ENCODE assay signal across 14 cellular contexts in the genomic region with DNA sequence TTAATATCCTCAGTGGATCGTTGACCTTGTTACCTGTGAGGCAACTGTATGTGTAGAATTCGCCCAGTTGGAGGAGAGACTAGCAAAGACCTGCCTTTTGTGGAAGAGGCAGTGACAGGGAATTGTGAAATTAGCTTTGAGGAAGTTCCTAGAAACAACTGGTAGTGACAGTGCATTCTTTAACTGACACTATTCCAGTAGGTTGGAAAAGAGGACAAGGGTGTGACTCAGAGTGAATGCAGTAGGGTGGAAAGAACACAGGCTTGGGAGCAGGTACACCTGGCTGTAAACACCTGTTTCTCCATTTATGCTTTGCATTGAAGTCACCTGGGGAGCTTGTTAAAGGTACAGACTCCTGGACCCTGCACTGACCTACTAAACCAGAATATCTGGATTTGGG.
DNase-seq lines count a peak whose midpoint lies in the region; ATAC-seq and TF ChIP-seq lines count a peak whose summit lies in the region.
"Had no signal": no experiment of that assay in that cellular context is flagged by ENCODE, and none has a peak within 500 bp of the region (broad histone marks: within the 10 kb centered on the region; RNA-seq: fewer than 3 reads in every experiment).

No MANE protein-coding gene starts in this region.

- DNase-seq in NCI-H2171 treated with DMSO at 0.1 percent for 48 hours (lab: John Stamatoyannopoulos, UW): peak; percentile 39
- no peak for DNase-seq in NCI-H2171 (lab: John Stamatoyannopoulos, UW)
- peak; percentile 43 for DNase-seq in NCI-H69 (lab: John Stamatoyannopoulos, UW)
- peak; percentile 7 for DNase-seq in epithelial cell of proximal tubule (ENCODE audit: low read depth)
- DNase-seq in renal cortical epithelial cell (ENCODE audit: low read depth): peak; percentile 41
- DNase-seq in hippocampal formation (lab: John Stamatoyannopoulos, UW): no peak
- DNase-seq in activated CD8-positive, alpha-beta memory T cell treated with anti-CD3 and anti-CD28 coated beads, Interleukin-2, amount 50 U/mL, for 4 hours: no peak
- DNase-seq: activated CD4-positive, alpha-beta T cell treated with anti-CD3 and anti-CD28 coated beads for 1 hour; activated T-cell treated with anti-CD3 and anti-CD28 coated beads, Interleukin-2, amount 50 U/mL, for 24 hours; adrenal gland; NCI-H187 treated with DMSO at 0.1 percent for 48 hours; posterior cingulate gyrus; stimulated activated CD4-positive, alpha-beta T cell treated with anti-CD3 and anti-CD28 coated beads, Interleukin-15, amount 100 ng/mL, for 24 hours had no signal

- TF ChIP-seq CTCF in epithelial cell of proximal tubule (conservative IDR thresholded peaks at IDR 0.05; ENCODE audit: low read depth, low read length): no peak

- no peak for ATAC-seq in GM18511 (IDR thresholded peaks at IDR 0.05; ENCODE audit: unreplicated experiment)

- H3K4me3 ChIP-seq in epithelial cell of proximal tubule (ENCODE audit: low read depth, low read length): no peak overlapping the region

Comparison
In these comparisons a context has a peak if more than half of its experiments do, and no peak if none do; other contexts are left out.
1. DNase-seq: peak in NCI-H2171 treated with DMSO at 0.1 percent for 48 hours (single experiment), NCI-H69 (single experiment), epithelial cell of proximal tubule (single experiment) and renal cortical epithelial cell (single experiment); none in NCI-H2171 (single experiment), hippocampal formation (0 of 2) and activated CD8-positive, alpha-beta memory T cell treated with anti-CD3 and anti-CD28 coated beads, Interleukin-2, amount 50 U/mL, for 4 hours (single experiment).